Comparison of ENCODE assay signal across 22 cellular contexts in genomic region chr11:1343391-1344055, GRCh38. TPM values are rescaled to one million over a fixed set of nuclear protein-coding genes. Genes with fewer than 3 reads are reported as not detected.
"Had no signal": no experiment of that assay in that cellular context is flagged by ENCODE, and none has a peak within 500 bp of the region (broad histone marks: within the 10 kb centered on the region; RNA-seq: fewer than 3 reads in every experiment).

No MANE protein-coding gene starts in this region.

- DNase-seq: activated CD4-positive, alpha-beta T cell treated with anti-CD3 and anti-CD28 coated beads for 1 hour; activated CD4-positive, alpha-beta T cell treated with anti-CD3 and anti-CD28 coated beads, Interleukin-2, amount 50 U/mL, for 1 hour; activated gamma-delta T cell treated with Interleukin-2 at 50 U/mL for 16 hours; activated T-cell treated with anti-CD3 and anti-CD28 coated beads for 4 hours; amniotic stem cell; cerebellar nuclear complex; cortex of kidney; heart left ventricle; kidney; naive thymus-derived CD4-positive, alpha-beta T cell; ovary; right cardiac atrium; stimulated activated CD4-positive, alpha-beta T cell treated with anti-CD3 and anti-CD28 coated beads, Interleukin-12 subunit alpha, Interleukin-12 subunit beta, amount 100 ng/mL, for 4 hours; stimulated activated CD4-positive, alpha-beta T cell treated with anti-CD3 and anti-CD28 coated beads, Interleukin-4, amount 100 ng/mL, for 4 hours; T-helper 1 cell; WERI-Rb-1 had no signal

- ATAC-seq: heart left ventricle; naive thymus-derived CD4-positive, alpha-beta T cell; right cardiac atrium had no signal

- H3K36me3 ChIP-seq: heart left ventricle, ovary, tibial artery, WERI-Rb-1 had no signal

- H3K9me3 ChIP-seq: heart left ventricle, ovary, tibial artery had no signal

- H3K4me3 Mint-ChIP-seq: activated naive CD8-positive, alpha-beta T cell; naive thymus-derived CD4-positive, alpha-beta T cell; neural crest cell; stimulated activated naive CD8-positive, alpha-beta T cell treated with anti-CD3 and anti-CD28 coated beads, Interleukin-15, Interleukin-2, amounts not matched to agents 100 ng/mL and 50 ng/mL, for 24 hours had no signal

- H3K27ac ChIP-seq: epithelial cell of prostate, heart left ventricle, ovary, tibial artery, WERI-Rb-1 had no signal

- H3K27ac Mint-ChIP-seq: activated naive CD8-positive, alpha-beta T cell; stimulated activated naive CD8-positive, alpha-beta T cell treated with anti-CD3 and anti-CD28 coated beads, Interleukin-15, Interleukin-2, amounts not matched to agents 100 ng/mL and 50 ng/mL, for 24 hours had no signal

- H3K27me3 Mint-ChIP-seq: activated naive CD8-positive, alpha-beta T cell; stimulated activated naive CD8-positive, alpha-beta T cell treated with anti-CD3 and anti-CD28 coated beads, Interleukin-15, Interleukin-2, amounts not matched to agents 100 ng/mL and 50 ng/mL, for 24 hours had no signal

- H3K9me3 Mint-ChIP-seq: neural crest cell; stimulated activated naive CD8-positive, alpha-beta T cell treated with anti-CD3 and anti-CD28 coated beads, Interleukin-15, Interleukin-2, amounts not matched to agents 100 ng/mL and 50 ng/mL, for 24 hours had no signal

- H3K27me3 ChIP-seq: heart left ventricle, ovary, tibial artery had no signal

- H3K4me3 ChIP-seq: heart left ventricle, lung, ovary, tibial artery had no signal

- H3K36me3 Mint-ChIP-seq: activated naive CD8-positive, alpha-beta T cell had no signal

RNA-seq across cellular contexts. Expression of gene BRSK2, which starts 46.2 kb away (rescaled TPM):
- polyA plus RNA-seq: naive thymus-derived CD4-positive, alpha-beta T cell had no signal
